In the genomic region with DNA sequence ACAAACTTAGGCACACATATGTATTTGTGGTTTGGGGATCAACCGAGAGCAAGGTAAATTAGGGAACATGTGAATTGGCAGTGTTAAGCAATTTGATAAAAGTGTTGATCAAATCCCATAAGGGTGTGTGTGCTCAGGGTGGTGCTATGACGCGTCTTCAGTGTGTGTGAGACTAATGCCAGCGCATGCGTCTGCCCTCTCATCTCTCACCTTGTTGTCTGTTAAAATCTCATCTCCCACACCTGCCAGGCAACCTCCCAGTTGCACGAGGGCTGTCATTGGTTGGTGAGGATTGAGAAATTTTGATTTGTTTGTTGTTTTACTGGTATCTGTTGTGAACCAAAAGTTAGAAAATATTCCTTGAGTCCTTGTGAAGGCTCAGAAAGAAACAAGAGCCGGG, we compare ENCODE assay signal across 1 cellular context.
TF ChIP-seq lines count a peak whose summit lies in the region.

No MANE protein-coding gene starts in this region.

TF ChIP-seq in GM23338, 12 proteins besides CTCF, POLR2A, EP300 and RAD21 (continued from another document):
- TF ChIP-seq STAT1 (IDR thresholded peaks at IDR 0.05; ENCODE audit: unreplicated experiment) (no peak), EZH2 (IDR thresholded peaks at IDR 0.05; ENCODE audit: low read depth, unreplicated experiment) (no peak)
